8 cellular contexts compared by ENCODE assay signal in genomic region chr20:39112196-39112743, GRCh38.
DNase-seq lines count a peak whose midpoint lies in the region; ATAC-seq and TF ChIP-seq lines count a peak whose summit lies in the region.

No MANE protein-coding gene starts in this region.

- intact Hi-C loops in Right ventricle myocardium inferior (cut with DNase I) (loop anchor here (5.0 to 10.0 kb wide), 3 partner anchors 143 to 1583 kb away; no protein-coding TSS in a partner anchor), cardiac septum (cut with DNase I) (loop anchor here (5.0 kb wide), 1 partner anchor 320 kb away; no protein-coding TSS in a partner anchor)

- no peak overlapping the region for H3K18ac ChIP-seq in trophoblast cell (ENCODE audit: low read length)

- no peak overlapping the region for H3K4ac ChIP-seq in trophoblast cell (ENCODE audit: low read depth, low read length)

- H3K14ac ChIP-seq in trophoblast cell (ENCODE audit: low read length), result no peak overlapping the region

- no CpG with 5 or more reads among the region's 8 CpGs for WGBS in trophoblast cell (ENCODE audit: extremely low coverage, insufficient coverage, insufficient read length)

- no peak overlapping the region for H4K8ac ChIP-seq in trophoblast cell (ENCODE audit: low read depth, low read length)

- no peak overlapping the region for H2AK5ac ChIP-seq in trophoblast cell (ENCODE audit: low read length)

- H2BK12ac ChIP-seq in trophoblast cell (ENCODE audit: low read length), result no peak overlapping the region

- peak; percentile 83 for ATAC-seq in Right ventricle myocardium inferior
- peak; percentile 92 for ATAC-seq in SK-N-SH treated with all-trans-retinoic acid at 6 μM for 48 hours
- ATAC-seq in GM18505 (IDR thresholded peaks at IDR 0.05; ENCODE audit: unreplicated experiment), result no peak

- H3K79me2 ChIP-seq in trophoblast cell (ENCODE audit: control insufficient read depth, insufficient read depth, low read length, poor library complexity), result no peaks in the 10 kb centered on the region

- TF ChIP-seq CTCF in fibroblast of villous mesenchyme (IDR thresholded peaks at IDR 0.05; ENCODE audit: insufficient read depth, low read depth, low read length), result peak; percentile 53

- no peak overlapping the region for H2AFZ ChIP-seq in trophoblast cell (ENCODE audit: insufficient read depth, low read length, poor library complexity)

- H4K91ac ChIP-seq in trophoblast cell (ENCODE audit: low read depth, low read length), result no peak overlapping the region

- no peaks in the 10 kb centered on the region for H3K79me1 ChIP-seq in trophoblast cell (ENCODE audit: low read length)

- H3K23ac ChIP-seq in trophoblast cell (ENCODE audit: low read length), result no peak overlapping the region

- H3K4me3 ChIP-seq in MG63 (no peak overlapping the region), fibroblast of villous mesenchyme (ENCODE audit: low read depth, low read length) (no peak overlapping the region), trophoblast cell (ENCODE audit: low read depth, low read length) (no peak overlapping the region)

- no peak overlapping the region for H4K12ac ChIP-seq in trophoblast cell (ENCODE audit: low read depth, low read length)

- H3K9me3 ChIP-seq in MG63 (peaks cover 17% of the 10 kb centered on the region), trophoblast cell (ENCODE audit: insufficient read depth, low read depth, low read length) (no peaks in the 10 kb centered on the region)

- H2BK5ac ChIP-seq in trophoblast cell (ENCODE audit: low read depth, low read length, poor library complexity), result no peak overlapping the region

- no peak overlapping the region for H3K27ac ChIP-seq in trophoblast cell (ENCODE audit: low read depth, low read length)

- no peak overlapping the region for H2BK120ac ChIP-seq in trophoblast cell (ENCODE audit: insufficient read depth, low read length, poor library complexity)

- no peak overlapping the region for H3K4me2 ChIP-seq in trophoblast cell (ENCODE audit: low read length)

- H3K27me3 ChIP-seq in MG63, result 0 out of 2 replicates have a peak, but pooled peaks cover 2% of the 10 kb centered on the region
- no peaks in the 10 kb centered on the region for H3K27me3 ChIP-seq in trophoblast cell (ENCODE audit: insufficient read depth, low read length)

- no peak for DNase-seq in Right ventricle myocardium inferior (ENCODE audit: missing footprints)
- no peak for DNase-seq in cardiac septum (ENCODE audit: low spot score)
- DNase-seq in MG63, result peak; percentile 29
- peak; percentile 37 for DNase-seq in fibroblast of villous mesenchyme (ENCODE audit: low read depth)
- peak; percentile 21 to 55 for DNase-seq in trophoblast cell
- DNase-seq in stimulated activated CD4-positive, alpha-beta T cell treated with anti-CD3 and anti-CD28 coated beads, Interleukin-12 subunit alpha, Interleukin-12 subunit beta, amount 100 ng/mL, for 4 hours, result no peak

- no peaks in the 10 kb centered on the region for H3K4me1 ChIP-seq in trophoblast cell (ENCODE audit: control insufficient read depth in 1 of 2, insufficient read depth in 2 of 2, low read length in 2 of 2)

- H3K36me3 ChIP-seq in MG63 (no peaks in the 10 kb centered on the region), trophoblast cell (ENCODE audit: control insufficient read depth in 1 of 2, insufficient read depth in 2 of 2, low read length in 2 of 2) (no peaks in the 10 kb centered on the region)

- no peak overlapping the region for H3K9ac ChIP-seq in trophoblast cell (ENCODE audit: low read length)

- TF ChIP-seq POLR2A in GM18505 (IDR thresholded peaks at IDR 0.05; ENCODE audit: borderline replicate concordance, extremely low read depth, insufficient read depth, insufficient read length), result no peak

TF ChIP-seq in SK-N-SH treated with all-trans-retinoic acid at 6 μM for 48 hours, 23 proteins besides CTCF, POLR2A, EP300 and RAD21:
- TF ChIP-seq ZNF70 (CRISPR knock-in tag; IDR thresholded peaks at IDR 0.05) (peak; percentile 54; the same call in 1 of the 2 replicates), GLIS3 (CRISPR knock-in tag; IDR thresholded peaks at IDR 0.05) (no peak)

Comparison
In these comparisons a context has a peak if more than half of its experiments do, and no peak if none do; other contexts are left out.
1. DNase-seq: peak in MG63 (single experiment), fibroblast of villous mesenchyme (single experiment) and trophoblast cell (2 of 2); none in Right ventricle myocardium inferior (single experiment), cardiac septum (single experiment) and stimulated activated CD4-positive, alpha-beta T cell treated with anti-CD3 and anti-CD28 coated beads, Interleukin-12 subunit alpha, Interleukin-12 subunit beta, amount 100 ng/mL, for 4 hours (single experiment).